ENCODE assay signal across 18 cellular contexts in genomic region chr1:237759371-237759770, GRCh38.
A peak's percentile ranks its signal among the peaks of the same experiment; 100 is the strongest.
DNase-seq lines count a peak whose midpoint lies in the region; TF ChIP-seq lines count a peak whose summit lies in the region.
"Had no signal": no experiment of that assay in that cellular context is flagged by ENCODE, and none has a peak within 500 bp of the region (broad histone marks: within the 10 kb centered on the region; RNA-seq: fewer than 3 reads in every experiment).

No MANE protein-coding gene starts in this region.

- no peak overlapping the region for H3K4me3 Mint-ChIP-seq in HFFc6
- H3K4me3 Mint-ChIP-seq: IgD-negative memory B cell had no signal

- H3K27ac Mint-ChIP-seq in HFFc6: no peak overlapping the region
- H3K27ac Mint-ChIP-seq: IgD-negative memory B cell had no signal

- no peaks in the 10 kb centered on the region; the same call in 1 of the 2 replicates for H3K27me3 Mint-ChIP-seq in HFFc6 (ENCODE audit: insufficient read depth)
- H3K27me3 Mint-ChIP-seq: IgD-negative memory B cell had no signal

- H3K27ac ChIP-seq in RWPE1: peak overlapping the region; percentile 50
- H3K27ac ChIP-seq: C4-2B had no signal

- H3K9me3 Mint-ChIP-seq in HFFc6: peaks cover 4% of the 10 kb centered on the region; the same call in 1 of the 2 replicates

- H3K36me3 Mint-ChIP-seq in HFFc6 (ENCODE audit: low read depth): no peaks in the 10 kb centered on the region
- H3K36me3 Mint-ChIP-seq: IgD-negative memory B cell had no signal

- no peaks in the 10 kb centered on the region for H3K4me1 Mint-ChIP-seq in HFFc6 (ENCODE audit: low read depth)
- H3K4me1 Mint-ChIP-seq: IgD-negative memory B cell had no signal

- peak; percentile 92 for DNase-seq in A172 (ENCODE audit: low spot score)
- peak; percentile 1 for DNase-seq in HFFc6
- peak; percentile 78 for DNase-seq in RWPE1 (ENCODE audit: low spot score)
- DNase-seq in foreskin melanocyte: peak; percentile 6
- DNase-seq in cardiac septum (ENCODE audit: low spot score): no peak
- no peak for DNase-seq in activated naive CD4-positive, alpha-beta T cell (lab: John Stamatoyannopoulos, UW)
- no peak for DNase-seq in DMS79 (lab: John Stamatoyannopoulos, UW)
- no peak for DNase-seq in GM19240 (ENCODE audit: insufficient read length, low spot score)
- DNase-seq: 8988T; Caco-2; GDM1; NCI-H2227 treated with DMSO at 0.1 percent for 48 hours; NCI-H526 treated with DMSO at 0.1 percent for 48 hours; NK-92 treated with Interleukin-12 subunit alpha and Interleukin-12 subunit beta, amount 100 ng/mL, for 24 hours; OCI-M1; Right ventricle myocardium superior had no signal

- intact Hi-C loops in cardiac septum (cut with DNase I): no loop called here

- POLR2A ChIA-PET in RWPE1 (lab: Yijun Ruan, JAX; ENCODE audit: low non-redundant PET): no interaction called here

- TF ChIP-seq CTCF in HFFc6 (IDR thresholded peaks at IDR 0.05) (no peak), RWPE1 (conservative IDR thresholded peaks at IDR 0.05; ENCODE audit: low read depth) (no peak)

- CTCF ChIA-PET in RWPE1 (lab: Yijun Ruan, JAX): no interaction called here

Comparison
In these comparisons a context has a peak if more than half of its experiments do, and no peak if none do; other contexts are left out.
1. DNase-seq: peak in A172 (single experiment), HFFc6 (single experiment), RWPE1 (single experiment) and foreskin melanocyte (single experiment); none in cardiac septum (single experiment), activated naive CD4-positive, alpha-beta T cell (0 of 4), DMS79 (single experiment) and GM19240 (single experiment).